In the genomic region with DNA sequence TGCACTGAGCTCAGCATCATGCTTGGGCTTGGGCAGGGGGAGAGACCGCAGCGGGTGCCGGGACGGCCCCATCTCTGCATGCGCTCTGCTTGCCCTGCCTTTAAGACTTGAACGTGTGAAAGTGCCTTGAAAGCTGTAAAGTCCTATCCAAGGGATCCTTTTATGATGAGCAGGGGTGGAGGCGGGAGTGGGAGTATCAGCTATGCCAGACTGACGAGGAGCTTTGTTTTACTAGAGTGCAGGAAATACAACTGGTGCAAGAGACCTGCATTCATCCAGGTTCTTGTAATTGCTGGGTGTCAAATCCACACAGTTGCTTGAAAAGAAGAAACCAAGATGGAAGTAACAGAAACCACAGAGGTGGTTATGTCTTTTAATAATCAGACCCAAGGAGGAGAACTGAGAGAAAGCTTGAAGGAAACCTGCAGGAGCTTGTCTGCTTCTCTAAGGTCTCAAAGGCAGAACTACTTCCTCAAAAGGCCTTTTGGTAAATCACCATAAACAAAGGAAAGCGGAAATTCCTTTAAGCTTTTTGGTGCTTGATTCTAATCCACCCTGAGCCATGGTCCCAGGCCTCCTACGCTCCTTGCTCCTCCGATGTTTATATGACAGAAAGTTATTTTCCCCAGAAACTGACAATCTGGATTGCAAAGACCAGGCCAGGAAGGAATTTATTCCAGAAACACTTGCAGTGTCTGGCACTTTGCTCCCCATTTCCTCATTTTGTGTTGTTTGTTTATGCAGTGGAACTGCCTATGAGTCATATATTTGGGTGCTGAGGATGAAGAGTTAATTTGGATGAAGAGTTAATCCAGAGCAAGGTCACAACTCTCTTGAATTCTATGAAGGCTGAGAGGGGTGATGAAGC, we compare ENCODE assay signal across 11 cellular contexts. TPM values are rescaled to one million over a fixed set of nuclear protein-coding genes. Genes with fewer than 3 reads are reported as not detected.
DNase-seq lines count a peak whose midpoint lies in the region; ATAC-seq, FAIRE-seq and TF ChIP-seq lines count a peak whose summit lies in the region.
"Had no signal": no experiment of that assay in that cellular context is flagged by ENCODE, and none has a peak within 500 bp of the region (broad histone marks: within the 10 kb centered on the region; RNA-seq: fewer than 3 reads in every experiment).

No MANE protein-coding gene starts in this region.

- no peaks in the 10 kb centered on the region for H3K79me2 ChIP-seq in mesendoderm (ENCODE audit: control insufficient read depth, insufficient read depth, low read length)

- H3K4me1 ChIP-seq in A549, result peaks cover 18% of the 10 kb centered on the region
- no peaks in the 10 kb centered on the region for H3K4me1 ChIP-seq in mesendoderm (ENCODE audit: control insufficient read depth, low read depth, low read length)
- peaks cover 25% of the 10 kb centered on the region for H3K4me1 ChIP-seq in vagina

- no peak overlapping the region for H2BK120ac ChIP-seq in mesendoderm (ENCODE audit: low read depth, low read length)

- H3K27ac Mint-ChIP-seq in activated CD4-positive, alpha-beta T cell treated with anti-CD3 and anti-CD28 coated beads, Interleukin-2, amount 10 ng/mL, durations not matched to agents 24 days and 14 days, result peak overlapping the region; percentile 16

- TF ChIP-seq EP300 in A549 (IDR thresholded peaks at IDR 0.05), result no peak

- H3K4me2 ChIP-seq in A549, result no peak overlapping the region
- H3K4me2 ChIP-seq in mesendoderm (ENCODE audit: low read length), result no peak overlapping the region

- no peaks in the 10 kb centered on the region for H3K79me1 ChIP-seq in mesendoderm (ENCODE audit: low read length)

- no peak overlapping the region for H3K23ac ChIP-seq in mesendoderm (ENCODE audit: low read length)

- H3K4me3 ChIP-seq in A549, result no peak overlapping the region
- H3K4me3 ChIP-seq in mesendoderm (ENCODE audit: low read length), result no peak overlapping the region
- H3K4me3 ChIP-seq in vagina, result no peak overlapping the region

- TF ChIP-seq CTCF in A549 (IDR thresholded peaks at IDR 0.05) (no peak), vagina (IDR thresholded peaks at IDR 0.05) (no peak)

- H3K18ac ChIP-seq in mesendoderm (ENCODE audit: low read length), result no peak overlapping the region

- no peak overlapping the region for H2AK5ac ChIP-seq in mesendoderm (ENCODE audit: low read length)

- H3K56ac ChIP-seq in mesendoderm (ENCODE audit: low read length), result no peak overlapping the region

- no peak overlapping the region for H3K4me3 Mint-ChIP-seq in activated CD4-positive, alpha-beta T cell treated with anti-CD3 and anti-CD28 coated beads, Interleukin-2, amount 10 ng/mL, durations not matched to agents 24 days and 14 days

- TF ChIP-seq POLR2A in A549 (IDR thresholded peaks at IDR 0.05; ENCODE audit: low read length) (no peak), vagina (IDR thresholded peaks at IDR 0.05) (no peak)

- POLR2A ChIA-PET in A549 (lab: Yijun Ruan, JAX), result no interaction called here

- no peaks in the 10 kb centered on the region for H3K27me3 ChIP-seq in mesendoderm (ENCODE audit: insufficient read depth, low read length, poor library complexity)
- H3K27me3 ChIP-seq in vagina, result no peaks in the 10 kb centered on the region

- no peaks in the 10 kb centered on the region for H3K9me3 ChIP-seq in A549
- H3K9me3 ChIP-seq in vagina, result no peaks in the 10 kb centered on the region

- no peak for TF ChIP-seq RAD21 in A549 (conservative IDR thresholded peaks at IDR 0.05 in 1 of 2, IDR thresholded peaks at IDR 0.05 in 1 of 2)

- intact Hi-C loops in activated CD4-positive, alpha-beta T cell treated with anti-CD3 and anti-CD28 coated beads, Interleukin-2, amount 10 ng/mL, durations not matched to agents 24 days and 14 days (cut with micrococcal nuclease), result no loop called here
- intact Hi-C loops in vagina (cut with DNase I), result no loop called here

- ATAC-seq in A549 (no peak), HG03571 (IDR thresholded peaks at IDR 0.05; ENCODE audit: unreplicated experiment) (no peak)

- no peaks in the 10 kb centered on the region for H3K36me3 Mint-ChIP-seq in activated CD4-positive, alpha-beta T cell treated with anti-CD3 and anti-CD28 coated beads, Interleukin-2, amount 10 ng/mL, durations not matched to agents 24 days and 14 days (ENCODE audit: low read depth)

- no peak overlapping the region for H4K5ac ChIP-seq in mesendoderm (ENCODE audit: low read length)

- H3K27ac ChIP-seq in A549, result no peak overlapping the region
- no peak overlapping the region for H3K27ac ChIP-seq in mesendoderm (ENCODE audit: low read depth, low read length)
- no peak overlapping the region for H3K27ac ChIP-seq in vagina

- WGBS in A549 (ENCODE audit: missing lambda C conversion rate), result 88% methylated on average over 11 of the region's 11 CpGs
- WGBS in mesendoderm (ENCODE audit: extremely low coverage, insufficient coverage, low lambda C conversion rate), result no CpG with 5 or more reads among the region's 11 CpGs

- FAIRE-seq in A549 (lab: Jason Lieb, UNC), result no peak

- H3K4ac ChIP-seq in mesendoderm (ENCODE audit: low read depth, low read length), result no peak overlapping the region

- H3K9me3 Mint-ChIP-seq in activated CD4-positive, alpha-beta T cell treated with anti-CD3 and anti-CD28 coated beads, Interleukin-2, amount 10 ng/mL, durations not matched to agents 24 days and 14 days, result no peaks in the 10 kb centered on the region

- H2BK5ac ChIP-seq in mesendoderm (ENCODE audit: low read length), result no peak overlapping the region

- H3K9ac ChIP-seq in mesendoderm (ENCODE audit: low read length), result no peak overlapping the region

- no peak overlapping the region for H2BK15ac ChIP-seq in mesendoderm (replicated peaks; ENCODE audit: low read depth)

- H3K36me3 ChIP-seq in mesendoderm (ENCODE audit: control insufficient read depth, insufficient read depth, low read length) (no peaks in the 10 kb centered on the region), vagina (no peaks in the 10 kb centered on the region)

- H3K4me1 Mint-ChIP-seq in activated CD4-positive, alpha-beta T cell treated with anti-CD3 and anti-CD28 coated beads, Interleukin-2, amount 10 ng/mL, durations not matched to agents 24 days and 14 days, result peaks cover 25% of the 10 kb centered on the region

- CTCF ChIA-PET in A549 (lab: Yijun Ruan, JAX), result interaction anchor here (0.6 to 2.7 kb wide), 11 partner anchors 10 to 463 kb away, joined by 3 to 8 read pairs (median 4); no protein-coding TSS in a partner anchor

- no peak for DNase-seq in A549 (ENCODE audit: low read depth in 1 of 2, low spot score in 1 of 2)
- peak; percentile 25 for DNase-seq in HT-29 (ENCODE audit: low spot score)
- peak; percentile 65 for DNase-seq in activated CD4-positive, alpha-beta T cell treated with anti-CD3 and anti-CD28 coated beads, Interleukin-2, amount 10 ng/mL, durations not matched to agents 24 days and 14 days
- DNase-seq in mesendoderm, result peak; percentile 25
- no peak for DNase-seq in NCI-H1436 (lab: John Stamatoyannopoulos, UW)
- no peak for DNase-seq in NCI-H146 (lab: John Stamatoyannopoulos, UW)
- no peak for DNase-seq in vagina (ENCODE audit: extremely low spot score in 2 of 2)

- peaks cover 6% of the 10 kb centered on the region for H3K27me3 Mint-ChIP-seq in activated CD4-positive, alpha-beta T cell treated with anti-CD3 and anti-CD28 coated beads, Interleukin-2, amount 10 ng/mL, durations not matched to agents 24 days and 14 days

- no peak overlapping the region for H4K8ac ChIP-seq in mesendoderm (ENCODE audit: low read depth, low read length)

TF ChIP-seq in A549, 52 proteins besides CTCF, POLR2A, EP300 and RAD21:
- TF ChIP-seq FOSL2 (IDR thresholded peaks at IDR 0.05), result no peak
- TF ChIP-seq FOSL2 (CRISPR knock-in tag; IDR thresholded peaks at IDR 0.05), result peak; percentile 51; the same call in 1 of the 2 replicates
- TF ChIP-seq HOXB5 (CRISPR knock-in tag; IDR thresholded peaks at IDR 0.05), result no peak
- TF ChIP-seq MAZ (IDR thresholded peaks at IDR 0.05; ENCODE audit: borderline replicate concordance, low read depth, low read length), result no peak
TF ChIP-seq in A549: peak in this region for 1.

RNA-seq across cellular contexts. Expression of gene FBXO47, which starts 51.3 kb away (rescaled TPM):
- 0.04 TPM in 1 of 2 replicates, not detected in the other for polyA plus RNA-seq in A549 (2011; rRNA removed)
- 0.01 TPM in 1 of 2 replicates, not detected in the other for polyA plus RNA-seq in A549 (2012; cell fraction: cytosol; rRNA removed)
- not detected in 2 replicates for polyA plus RNA-seq in A549 (2012; cell fraction: nucleus; rRNA removed)
- polyA plus RNA-seq in A549 (2017; fragmentation: RNase III; extraction: RNeasy Plus Mini Kit Qiagen cat#74134 plus additional on column Dnase treatment), result 0.04 TPM in 1 of 3 replicates, not detected in the others
- polyA minus RNA-seq in A549 (2011; rRNA and poly(A)+ RNA removed), result not detected in 2 replicates
- not detected in 2 replicates for total RNA-seq in HT-29 (2014; rRNA removed; shearing (Covaris generic))
- total RNA-seq in activated CD4-positive, alpha-beta T cell treated with anti-CD3 and anti-CD28 coated beads, Interleukin-2, amount 10 ng/mL, durations not matched to agents 24 days and 14 days, result 0.09 TPM in 1 of 2 replicates, not detected in the other
- 0.03 TPM for polyA plus RNA-seq in mesendoderm (2013, experiment 1 of 2)
- not detected for polyA plus RNA-seq in mesendoderm (2013, experiment 2 of 2)
- not detected for total RNA-seq in vagina
- total RNA-seq: HT1080, renal cortical epithelial cell had no signal
- polyA plus RNA-seq: BJ had no signal

Comparison
In these comparisons a context has a peak if more than half of its experiments do, and no peak if none do; other contexts are left out.
1. DNase-seq: peak in HT-29 (single experiment), activated CD4-positive, alpha-beta T cell treated with anti-CD3 and anti-CD28 coated beads, Interleukin-2, amount 10 ng/mL, durations not matched to agents 24 days and 14 days (single experiment) and mesendoderm (single experiment); none in A549 (0 of 2), NCI-H1436 (single experiment), NCI-H146 (single experiment) and vagina (0 of 2).